In genomic region chr9:21579209-21579608, GRCh38 we compare ENCODE assay signal across 9 cellular contexts.
DNase-seq lines count a peak whose midpoint lies in the region; ATAC-seq and TF ChIP-seq lines count a peak whose summit lies in the region.
"Had no signal": no experiment of that assay in that cellular context is flagged by ENCODE, and none has a peak within 500 bp of the region (broad histone marks: within the 10 kb centered on the region; RNA-seq: fewer than 3 reads in every experiment).

No MANE protein-coding gene starts in this region.

- H3K9me3 Mint-ChIP-seq in Caco-2 (ENCODE audit: unreplicated experiment), result no peaks in the 10 kb centered on the region
- no peaks in the 10 kb centered on the region for H3K9me3 Mint-ChIP-seq in activated naive CD4-positive, alpha-beta T cell treated with anti-CD3 and anti-CD28 coated beads, Interleukin-2, amount 50 U/mL, for 24 hours

- ATAC-seq in left colon, result no peak

- POLR2A ChIA-PET in Caco-2 (lab: Charles Lee), result no interaction called here

- H3K4me3 ChIP-seq in Caco-2 (ENCODE audit: low read depth, low read length), result no peak overlapping the region

- intact Hi-C loops in Caco-2 (cut with micrococcal nuclease; ENCODE audit: unreplicated experiment) (loop anchor here (5.0 kb wide), 1 partner anchor 208 kb away; no protein-coding TSS in a partner anchor), left colon (cut with DNase I, micrococcal nuclease) (no loop called here)

- no peaks in the 10 kb centered on the region for H3K27me3 Mint-ChIP-seq in Caco-2 (ENCODE audit: insufficient read depth, unreplicated experiment)
- H3K27me3 Mint-ChIP-seq in activated naive CD4-positive, alpha-beta T cell treated with anti-CD3 and anti-CD28 coated beads, Interleukin-2, amount 50 U/mL, for 24 hours, result no peaks in the 10 kb centered on the region

- no peaks in the 10 kb centered on the region for H3K36me3 ChIP-seq in Caco-2 (ENCODE audit: control insufficient read depth, insufficient read depth, low read length)

- peak overlapping the region; percentile 22 for H3K27ac Mint-ChIP-seq in Caco-2 (ENCODE audit: unreplicated experiment)
- H3K27ac Mint-ChIP-seq in activated naive CD4-positive, alpha-beta T cell treated with anti-CD3 and anti-CD28 coated beads, Interleukin-2, amount 50 U/mL, for 24 hours, result peak overlapping the region; percentile 90

- H3K36me3 Mint-ChIP-seq in Caco-2 (ENCODE audit: insufficient read depth, unreplicated experiment), result no peaks in the 10 kb centered on the region
- no peaks in the 10 kb centered on the region for H3K36me3 Mint-ChIP-seq in activated naive CD4-positive, alpha-beta T cell treated with anti-CD3 and anti-CD28 coated beads, Interleukin-2, amount 50 U/mL, for 24 hours

- TF ChIP-seq CTCF in Caco-2 (IDR thresholded peaks at IDR 0.05; ENCODE audit: insufficient read depth in 1 of 2, low read depth in 1 of 2, low read length in 1 of 2, severe bottlenecking in 1 of 2, unreplicated experiment in 1 of 2), result no peak

- H3K4me1 Mint-ChIP-seq in Caco-2 (ENCODE audit: low read depth, unreplicated experiment), result peaks cover 17% of the 10 kb centered on the region
- peaks cover 65% of the 10 kb centered on the region for H3K4me1 Mint-ChIP-seq in activated naive CD4-positive, alpha-beta T cell treated with anti-CD3 and anti-CD28 coated beads, Interleukin-2, amount 50 U/mL, for 24 hours

- CTCF ChIA-PET in Caco-2 (lab: Charles Lee), result no interaction called here

- no TSS peak for BruUV-seq in Caco-2 (replicated peaks; lab: Mats Ljungman, UMichigan)

- no peak for DNase-seq in Caco-2
- DNase-seq in LHCN-M2 (ENCODE audit: low read depth), result peak; percentile 62
- peak; percentile 21 for DNase-seq in kidney tubule cell (ENCODE audit: low spot score)
- DNase-seq in DMS153 (lab: John Stamatoyannopoulos, UW), result no peak
- DNase-seq in NCI-H1436 treated with DMSO at 0.1 percent for 48 hours (lab: John Stamatoyannopoulos, UW), result no peak
- DNase-seq in left colon, result no peak
- no peak for DNase-seq in NCI-H1105 (lab: John Stamatoyannopoulos, UW)
- DNase-seq: head of caudate nucleus had no signal

- no peaks in the 10 kb centered on the region for H3K27me3 ChIP-seq in Caco-2 (replicated peaks; ENCODE audit: control insufficient read depth, insufficient read depth, low read length)

- H3K4me3 Mint-ChIP-seq in Caco-2 (ENCODE audit: unreplicated experiment), result no peak overlapping the region
- H3K4me3 Mint-ChIP-seq in activated naive CD4-positive, alpha-beta T cell treated with anti-CD3 and anti-CD28 coated beads, Interleukin-2, amount 50 U/mL, for 24 hours, result peak overlapping the region; percentile 89

- H3K4me1 ChIP-seq in Caco-2, result peaks cover 42% of the 10 kb centered on the region

- H3K9me3 ChIP-seq in Caco-2, result no peaks in the 10 kb centered on the region

Comparison
In these comparisons a context has a peak if more than half of its experiments do, and no peak if none do; other contexts are left out.
1. DNase-seq: peak in LHCN-M2 (single experiment) and kidney tubule cell (single experiment); none in Caco-2 (0 of 2), DMS153 (single experiment), NCI-H1436 treated with DMSO at 0.1 percent for 48 hours (single experiment), left colon (0 of 2) and NCI-H1105 (single experiment).